16 cellular contexts compared by ENCODE assay signal in genomic region chr3:39095778-39096177, GRCh38. TPM values are rescaled to one million over a fixed set of nuclear protein-coding genes. Genes with fewer than 3 reads are reported as not detected.
"Had no signal": no experiment of that assay in that cellular context is flagged by ENCODE, and none has a peak within 500 bp of the region (broad histone marks: within the 10 kb centered on the region; RNA-seq: fewer than 3 reads in every experiment).

No MANE protein-coding gene starts in this region.

- ATAC-seq: activated CD4-positive, CD25-positive, alpha-beta regulatory T cell treated with anti-CD3 and anti-CD28 coated beads, Interleukin-2, amount 50 U/mL, for 24 hours; gastrocnemius medialis; lower lobe of right lung; naive thymus-derived CD4-positive, alpha-beta T cell had no signal

- H3K27me3 Mint-ChIP-seq: naive thymus-derived CD4-positive, alpha-beta T cell had no signal

- H3K27me3 ChIP-seq: gastrocnemius medialis, hepatocyte, SJSA1, suprapubic skin had no signal

- H3K9me3 Mint-ChIP-seq: activated naive CD4-positive, alpha-beta T cell treated with anti-CD3 and anti-CD28 coated beads for 36 hours; activated T-helper 1 cell treated with anti-CD3 and anti-CD28 coated beads, Interleukin-12 subunit alpha, Interleukin-12 subunit beta, Interleukin-2, Interleukin-4 antibody, amounts not matched to agents 30 ng/mL and 10 ng/mL and 1 ng/mL, durations not matched to agents 14 hours and 24 hours and 36 hours; naive thymus-derived CD4-positive, alpha-beta T cell had no signal

- DNase-seq: activated CD4-positive, alpha-beta T cell treated with anti-CD3 and anti-CD28 coated beads, Interleukin-2, amount 50 U/mL, for 48 hours; activated CD8-positive, alpha-beta memory T cell treated with anti-CD3 and anti-CD28 coated beads, Interleukin-2, amount 50 U/mL, for 4 hours; activated naive CD4-positive, alpha-beta T cell treated with anti-CD3 and anti-CD28 coated beads for 36 hours; amygdala; gastrocnemius medialis; lower lobe of right lung; naive thymus-derived CD4-positive, alpha-beta T cell; stimulated activated CD4-positive, alpha-beta T cell treated with anti-CD3 and anti-CD28 coated beads, Interleukin-12 subunit alpha, Interleukin-12 subunit beta, amount 100 ng/mL, for 4 hours; stimulated activated naive CD4-positive, alpha-beta T cell; SW 1271 had no signal

- H3K27ac Mint-ChIP-seq: activated T-helper 1 cell treated with anti-CD3 and anti-CD28 coated beads, Interleukin-12 subunit alpha, Interleukin-12 subunit beta, Interleukin-2, Interleukin-4 antibody, amounts not matched to agents 30 ng/mL and 10 ng/mL and 1 ng/mL, durations not matched to agents 14 hours and 24 hours and 36 hours had no signal

- H3K4me3 ChIP-seq: gastrocnemius medialis, hepatocyte, lower lobe of right lung, SJSA1, suprapubic skin had no signal

- H3K9me3 ChIP-seq: gastrocnemius medialis, lower lobe of right lung, SJSA1, suprapubic skin had no signal

- H3K4me3 Mint-ChIP-seq: activated naive CD4-positive, alpha-beta T cell treated with anti-CD3 and anti-CD28 coated beads for 36 hours; activated T-helper 1 cell treated with anti-CD3 and anti-CD28 coated beads, Interleukin-12 subunit alpha, Interleukin-12 subunit beta, Interleukin-2, Interleukin-4 antibody, amounts not matched to agents 30 ng/mL and 10 ng/mL and 1 ng/mL, durations not matched to agents 14 hours and 24 hours and 36 hours; naive thymus-derived CD4-positive, alpha-beta T cell had no signal

- H3K27ac ChIP-seq: gastrocnemius medialis, lower lobe of right lung, SJSA1, suprapubic skin had no signal

- H3K4me1 ChIP-seq: gastrocnemius medialis, lower lobe of right lung, SJSA1, suprapubic skin had no signal

RNA-seq across cellular contexts. Expression of gene SCN11A, which starts 44.0 kb away (rescaled TPM):
- total RNA-seq: bronchial epithelial cell, SJSA1 had no signal
